ENCODE assay signal across 2 cellular contexts in the genomic region with DNA sequence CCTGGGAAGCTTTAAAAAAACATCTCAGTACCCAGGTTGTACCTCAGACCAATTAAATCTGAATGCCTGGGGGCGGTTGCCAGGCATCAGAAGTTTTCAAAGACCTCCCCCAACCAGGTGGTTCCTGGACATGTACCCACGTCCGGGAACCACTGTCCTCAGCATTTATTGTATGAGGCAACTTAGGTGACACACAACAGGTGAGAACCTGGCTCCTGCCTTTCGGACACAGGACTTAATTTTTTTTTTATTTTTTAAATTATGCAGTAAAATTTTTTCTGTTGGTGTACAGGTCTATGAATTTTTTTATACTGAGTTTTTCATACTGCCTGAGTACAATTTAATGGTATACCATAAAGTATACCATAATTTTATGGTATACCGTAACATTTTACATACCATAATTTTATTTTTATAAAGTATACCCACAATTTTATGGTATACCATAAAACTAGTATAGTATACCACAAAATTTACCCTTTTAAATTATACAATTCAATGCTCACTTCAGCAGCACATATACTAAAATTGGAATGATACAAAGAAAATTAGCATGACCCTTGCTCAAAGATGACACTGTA.
TF ChIP-seq lines count a peak whose summit lies in the region.

No MANE protein-coding gene starts in this region.

TF ChIP-seq in IMR-90, 13 proteins besides CTCF, POLR2A, EP300 and RAD21:
- TF ChIP-seq RCOR1 (IDR thresholded peaks at IDR 0.05; ENCODE audit: insufficient replicate concordance, low read length): no peak
- no peak for TF ChIP-seq CEBPB (IDR thresholded peaks at IDR 0.05; ENCODE audit: low read depth, low read length)
- TF ChIP-seq CHD1 (IDR thresholded peaks at IDR 0.05; ENCODE audit: low read depth, low read length): no peak
- TF ChIP-seq MAZ (IDR thresholded peaks at IDR 0.05; ENCODE audit: borderline replicate concordance, low read depth, low read length): no peak

TF ChIP-seq in liver, 16 proteins besides CTCF, POLR2A, EP300 and RAD21:
- TF ChIP-seq NR2F2 (IDR thresholded peaks at IDR 0.05) (no peak), FOXA2 (IDR thresholded peaks at IDR 0.05) (no peak), SP1 (IDR thresholded peaks at IDR 0.05) (peak; percentile 7), TAF1 (conservative IDR thresholded peaks at IDR 0.05) (no peak), GABPA (IDR thresholded peaks at IDR 0.05 in 1 of 2, conservative IDR thresholded peaks at IDR 0.05 in 1 of 2) (no peak), YY1 (IDR thresholded peaks at IDR 0.05) (no peak), HNF4G (IDR thresholded peaks at IDR 0.05) (no peak), FOXA1 (IDR thresholded peaks at IDR 0.05) (no peak), HNF4A (conservative IDR thresholded peaks at IDR 0.05) (peak in 1 of 2 donors; percentile 4), EGR1 (IDR thresholded peaks at IDR 0.05; ENCODE audit: low read depth in 2 of 2) (no peak), RXRA (IDR thresholded peaks at IDR 0.05) (peak in 1 of 2 donors; percentile 5), JUND (IDR thresholded peaks at IDR 0.05) (peak in 1 of 2 donors; percentile 4)
- TF ChIP-seq, protein P1, sequence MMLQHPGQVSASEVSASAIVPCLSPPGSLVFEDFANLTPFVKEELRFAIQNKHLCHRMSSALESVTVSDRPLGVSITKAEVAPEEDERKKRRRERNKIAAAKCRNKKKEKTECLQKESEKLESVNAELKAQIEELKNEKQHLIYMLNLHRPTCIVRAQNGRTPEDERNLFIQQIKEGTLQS (IDR thresholded peaks at IDR 0.05): no peak
- TF ChIP-seq, protein P2, sequence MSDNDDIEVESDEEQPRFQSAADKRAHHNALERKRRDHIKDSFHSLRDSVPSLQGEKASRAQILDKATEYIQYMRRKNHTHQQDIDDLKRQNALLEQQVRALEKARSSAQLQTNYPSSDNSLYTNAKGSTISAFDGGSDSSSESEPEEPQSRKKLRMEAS (IDR thresholded peaks at IDR 0.05): no peak
- TF ChIP-seq, protein P3, sequence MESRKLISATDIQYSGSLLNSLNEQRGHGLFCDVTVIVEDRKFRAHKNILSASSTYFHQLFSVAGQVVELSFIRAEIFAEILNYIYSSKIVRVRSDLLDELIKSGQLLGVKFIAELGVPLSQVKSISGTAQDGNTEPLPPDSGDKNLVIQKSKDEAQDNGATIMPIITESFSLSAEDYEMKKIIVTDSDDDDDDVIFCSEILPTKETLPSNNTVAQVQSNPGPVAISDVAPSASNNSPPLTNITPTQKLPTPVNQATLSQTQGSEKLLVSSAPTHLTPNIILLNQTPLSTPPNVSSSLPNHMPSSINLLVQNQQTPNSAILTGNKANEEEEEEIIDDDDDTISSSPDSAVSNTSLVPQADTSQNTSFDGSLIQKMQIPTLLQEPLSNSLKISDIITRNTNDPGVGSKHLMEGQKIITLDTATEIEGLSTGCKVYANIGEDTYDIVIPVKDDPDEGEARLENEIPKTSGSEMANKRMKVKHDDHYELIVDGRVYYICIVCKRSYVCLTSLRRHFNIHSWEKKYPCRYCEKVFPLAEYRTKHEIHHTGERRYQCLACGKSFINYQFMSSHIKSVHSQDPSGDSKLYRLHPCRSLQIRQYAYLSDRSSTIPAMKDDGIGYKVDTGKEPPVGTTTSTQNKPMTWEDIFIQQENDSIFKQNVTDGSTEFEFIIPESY (IDR thresholded peaks at IDR 0.05): no peak
- TF ChIP-seq, protein P4, sequence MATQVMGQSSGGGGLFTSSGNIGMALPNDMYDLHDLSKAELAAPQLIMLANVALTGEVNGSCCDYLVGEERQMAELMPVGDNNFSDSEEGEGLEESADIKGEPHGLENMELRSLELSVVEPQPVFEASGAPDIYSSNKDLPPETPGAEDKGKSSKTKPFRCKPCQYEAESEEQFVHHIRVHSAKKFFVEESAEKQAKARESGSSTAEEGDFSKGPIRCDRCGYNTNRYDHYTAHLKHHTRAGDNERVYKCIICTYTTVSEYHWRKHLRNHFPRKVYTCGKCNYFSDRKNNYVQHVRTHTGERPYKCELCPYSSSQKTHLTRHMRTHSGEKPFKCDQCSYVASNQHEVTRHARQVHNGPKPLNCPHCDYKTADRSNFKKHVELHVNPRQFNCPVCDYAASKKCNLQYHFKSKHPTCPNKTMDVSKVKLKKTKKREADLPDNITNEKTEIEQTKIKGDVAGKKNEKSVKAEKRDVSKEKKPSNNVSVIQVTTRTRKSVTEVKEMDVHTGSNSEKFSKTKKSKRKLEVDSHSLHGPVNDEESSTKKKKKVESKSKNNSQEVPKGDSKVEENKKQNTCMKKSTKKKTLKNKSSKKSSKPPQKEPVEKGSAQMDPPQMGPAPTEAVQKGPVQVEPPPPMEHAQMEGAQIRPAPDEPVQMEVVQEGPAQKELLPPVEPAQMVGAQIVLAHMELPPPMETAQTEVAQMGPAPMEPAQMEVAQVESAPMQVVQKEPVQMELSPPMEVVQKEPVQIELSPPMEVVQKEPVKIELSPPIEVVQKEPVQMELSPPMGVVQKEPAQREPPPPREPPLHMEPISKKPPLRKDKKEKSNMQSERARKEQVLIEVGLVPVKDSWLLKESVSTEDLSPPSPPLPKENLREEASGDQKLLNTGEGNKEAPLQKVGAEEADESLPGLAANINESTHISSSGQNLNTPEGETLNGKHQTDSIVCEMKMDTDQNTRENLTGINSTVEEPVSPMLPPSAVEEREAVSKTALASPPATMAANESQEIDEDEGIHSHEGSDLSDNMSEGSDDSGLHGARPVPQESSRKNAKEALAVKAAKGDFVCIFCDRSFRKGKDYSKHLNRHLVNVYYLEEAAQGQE (IDR thresholded peaks at IDR 0.05): no peak
